Comparison of ENCODE assay signal across 2 cellular contexts in genomic region chr20:12954254-12954653, GRCh38. TPM values are rescaled to one million over a fixed set of nuclear protein-coding genes. Genes with fewer than 3 reads are reported as not detected.
"Had no signal": no experiment of that assay in that cellular context is flagged by ENCODE, and none has a peak within 500 bp of the region (broad histone marks: within the 10 kb centered on the region; RNA-seq: fewer than 3 reads in every experiment).

No MANE protein-coding gene starts in this region.

RNA-seq across cellular contexts. Expression of gene SPTLC3, which starts 54.5 kb away (rescaled TPM):
- total RNA-seq: K562 had no signal
- polyA plus RNA-seq: IgD-negative memory B cell, K562 had no signal
